Comparison of ENCODE assay signal across 1 cellular context in genomic region chr16:30030841-30031413, GRCh38.
TF ChIP-seq lines count a peak whose summit lies in the region.

TLCD3B (minus strand) TSS chr16:30031271; CDS start chr16:30030527, 744 bp downstream.

TF ChIP-seq in H1, 55 proteins besides CTCF, POLR2A, EP300 and RAD21 (continued from another document):
- no peak for TF ChIP-seq TAF1 (IDR thresholded peaks at IDR 0.05; ENCODE audit: low read depth, low read length)
- TF ChIP-seq, protein P1, sequence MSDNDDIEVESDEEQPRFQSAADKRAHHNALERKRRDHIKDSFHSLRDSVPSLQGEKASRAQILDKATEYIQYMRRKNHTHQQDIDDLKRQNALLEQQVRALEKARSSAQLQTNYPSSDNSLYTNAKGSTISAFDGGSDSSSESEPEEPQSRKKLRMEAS (IDR thresholded peaks at IDR 0.05) = no peak; the same call in 1 of the 2 replicates
- 0 out of 2 replicates have a peak, but pooled peaks have one; percentile 4 for TF ChIP-seq CREB1 (IDR thresholded peaks at IDR 0.05)
- no peak for TF ChIP-seq SIRT6 (IDR thresholded peaks at IDR 0.05; ENCODE audit: low read length)
- TF ChIP-seq SP2 (IDR thresholded peaks at IDR 0.05; ENCODE audit: low read length) = no peak
- no peak for TF ChIP-seq JUN (IDR thresholded peaks at IDR 0.05; ENCODE audit: low read depth, low read length)
- peak; percentile 16 for TF ChIP-seq KDM4A (IDR thresholded peaks at IDR 0.05; ENCODE audit: low read depth, low read length, severe bottlenecking)
- TF ChIP-seq SRF (IDR thresholded peaks at IDR 0.05; ENCODE audit: low read depth, low read length) = no peak
- TF ChIP-seq TBP (IDR thresholded peaks at IDR 0.05; ENCODE audit: low read depth, low read length) = no peak
- TF ChIP-seq BCL11A (IDR thresholded peaks at IDR 0.05; ENCODE audit: low read depth in 2 of 2, low read length in 2 of 2) = no peak
- no peak for TF ChIP-seq TCF12 (IDR thresholded peaks at IDR 0.05; ENCODE audit: low read depth, low read length)
- no peak for TF ChIP-seq NANOG (IDR thresholded peaks at IDR 0.05; ENCODE audit: insufficient read depth, low read depth, low read length, poor library complexity, severe bottlenecking)
- no peak for TF ChIP-seq CEBPB (IDR thresholded peaks at IDR 0.05; ENCODE audit: low read depth, low read length)
- TF ChIP-seq KDM5A (IDR thresholded peaks at IDR 0.05; ENCODE audit: low read length) = no peak
- TF ChIP-seq SUZ12 (IDR thresholded peaks at IDR 0.05; ENCODE audit: low read length) = 0 out of 2 replicates have a peak, but pooled peaks have one; percentile 27
- TF ChIP-seq RNF2 (IDR thresholded peaks at IDR 0.05; ENCODE audit: borderline replicate concordance, low read depth, low read length, missing control alignments, poor library complexity, severe bottlenecking) = no peak
- TF ChIP-seq PHF8 (conservative IDR thresholded peaks at IDR 0.05; ENCODE audit: low read depth, low read length) = no peak
- TF ChIP-seq POLR2AphosphoS5 (IDR thresholded peaks at IDR 0.05; ENCODE audit: low read depth, low read length) = no peak
- 0 out of 2 replicates have a peak, but pooled peaks have one; percentile 10 for TF ChIP-seq SP1 (IDR thresholded peaks at IDR 0.05; ENCODE audit: low read depth, low read length)
- TF ChIP-seq CHD1 (IDR thresholded peaks at IDR 0.05; ENCODE audit: low read depth, low read length) = no peak
- no peak for TF ChIP-seq FOSL1 (IDR thresholded peaks at IDR 0.05; ENCODE audit: insufficient read depth, low read depth, low read length)
- TF ChIP-seq SIN3A (conservative IDR thresholded peaks at IDR 0.05 in 1 of 2, IDR thresholded peaks at IDR 0.05 in 1 of 2; ENCODE audit: low read depth in 1 of 2, low read length in 2 of 2) = peak in 1 of 2 experiments; percentile 39; a peak in 1 of 4 replicates
